9 cellular contexts compared by ENCODE assay signal in genomic region chr6:90521955-90522354, GRCh38.
"Had no signal": no experiment of that assay in that cellular context is flagged by ENCODE, and none has a peak within 500 bp of the region (broad histone marks: within the 10 kb centered on the region; RNA-seq: fewer than 3 reads in every experiment).

No MANE protein-coding gene starts in this region.

- H3K27ac Mint-ChIP-seq: HFFc6, IgD-negative memory B cell had no signal

- DNase-seq: GM23248, GOT3, H7, HFFc6, KG1 had no signal

- H3K4me3 ChIP-seq: GM23248, HAP-1 had no signal

- H3K27ac ChIP-seq: GM23248, HL-60 had no signal

- H3K9ac ChIP-seq: GM23248 had no signal

- H3K36me3 ChIP-seq: HAP-1 had no signal

- H3K9me3 ChIP-seq: HAP-1 had no signal

- H2AFZ ChIP-seq: GM23248 had no signal

- H3K27me3 Mint-ChIP-seq: IgD-negative memory B cell had no signal

- H3K4me3 Mint-ChIP-seq: HFFc6, IgD-negative memory B cell had no signal

- ATAC-seq: HCT116 had no signal

- H3K9me3 Mint-ChIP-seq: HFFc6, IgD-negative memory B cell had no signal

- H3K4me1 ChIP-seq: HAP-1 had no signal
